ENCODE assay signal across 8 cellular contexts in the genomic region with DNA sequence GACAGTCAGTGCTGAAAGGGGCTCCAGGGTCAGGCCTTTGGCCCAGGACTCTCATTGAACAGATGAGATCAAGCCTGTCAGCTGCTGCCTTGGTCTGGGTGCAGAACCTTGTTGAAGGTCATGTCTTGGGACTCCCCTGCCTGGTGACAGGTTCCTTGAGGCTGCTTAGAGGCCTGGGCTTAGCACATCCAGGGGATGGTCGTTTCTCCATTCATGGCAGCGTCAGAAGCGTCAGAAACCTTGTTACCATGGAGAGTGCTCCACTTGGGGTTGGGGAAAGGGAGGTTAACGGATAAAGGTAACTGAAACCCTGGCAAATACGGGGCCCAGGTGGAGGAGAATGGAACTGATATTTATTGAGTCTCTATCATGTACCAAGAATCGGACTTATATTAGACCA. TPM values are rescaled to one million over a fixed set of nuclear protein-coding genes. Genes with fewer than 3 reads are reported as not detected.
DNase-seq lines count a peak whose midpoint lies in the region; ATAC-seq and TF ChIP-seq lines count a peak whose summit lies in the region.

No MANE protein-coding gene starts in this region.

- H3K36me3 ChIP-seq in ascending aorta = peaks cover 19 to 23% of the 10 kb centered on the region in 2 donors
- peaks cover 25% of the 10 kb centered on the region for H3K36me3 ChIP-seq in lower lobe of right lung
- peaks cover 27% of the 10 kb centered on the region for H3K36me3 ChIP-seq in upper lobe of right lung

- no peaks in the 10 kb centered on the region for H3K9me3 Mint-ChIP-seq in activated naive CD4-positive, alpha-beta T cell treated with anti-CD3 and anti-CD28 coated beads for 36 hours

- H3K27me3 ChIP-seq in ascending aorta (no peaks in the 10 kb centered on the region), lower lobe of right lung (ENCODE audit: low read depth) (no peaks in the 10 kb centered on the region), upper lobe of right lung (no peaks in the 10 kb centered on the region)

- peak; percentile 44 for DNase-seq in activated naive CD4-positive, alpha-beta T cell treated with anti-CD3 and anti-CD28 coated beads for 36 hours
- no peak for DNase-seq in activated naive CD4-positive, alpha-beta T cell treated with anti-CD3 and anti-CD28 coated beads, Interleukin-2, amount 50 U/mL, for 16 hours
- DNase-seq in ascending aorta (ENCODE audit: low spot score in 2 of 2) (no peak), lower lobe of right lung (no peak), upper lobe of right lung (no peak), D341Med (ENCODE audit: low spot score) (no peak)

- intact Hi-C loops in activated naive CD4-positive, alpha-beta T cell treated with anti-CD3 and anti-CD28 coated beads for 36 hours (cut with micrococcal nuclease) = loop anchor here (1.0 to 5.0 kb wide), 11 partner anchors 8 to 456 kb away; a partner anchor contains a TSS
- intact Hi-C loops in ascending aorta (cut with DNase I) (no loop called here), lower lobe of right lung (cut with DNase I) (no loop called here), upper lobe of right lung (cut with DNase I) (no loop called here)

- H3K4me1 ChIP-seq in ascending aorta (peaks cover 8 to 31% of the 10 kb centered on the region in 2 donors), lower lobe of right lung (peaks cover 56% of the 10 kb centered on the region), upper lobe of right lung (peaks cover 45% of the 10 kb centered on the region)

- CTCF ChIA-PET in activated naive CD4-positive, alpha-beta T cell treated with anti-CD3 and anti-CD28 coated beads for 36 hours (lab: Charles Lee) = interaction anchor here (0.8 to 1.1 kb wide), 3 partner anchors 10 to 272 kb away, joined by 4 read pairs; a partner anchor contains a TSS

- H3K9me3 ChIP-seq in ascending aorta (no peaks in the 10 kb centered on the region), lower lobe of right lung (no peaks in the 10 kb centered on the region), upper lobe of right lung (no peaks in the 10 kb centered on the region)

- H3K4me3 Mint-ChIP-seq in activated naive CD4-positive, alpha-beta T cell treated with anti-CD3 and anti-CD28 coated beads for 36 hours = peak overlapping the region; percentile 92

- H3K27ac Mint-ChIP-seq in activated naive CD4-positive, alpha-beta T cell treated with anti-CD3 and anti-CD28 coated beads for 36 hours = peak overlapping the region; percentile 99

- ATAC-seq in lower lobe of right lung (no peak), upper lobe of right lung (no peak), HG02885 (IDR thresholded peaks at IDR 0.05; ENCODE audit: poor library complexity, unreplicated experiment) (no peak), HG03432 (IDR thresholded peaks at IDR 0.05; ENCODE audit: unreplicated experiment) (no peak)

- H3K27ac ChIP-seq in ascending aorta (peak overlapping the region; percentile 89 to 96), lower lobe of right lung (peak overlapping the region; percentile 95), upper lobe of right lung (peak overlapping the region; percentile 94)

- no peak for TF ChIP-seq CTCF in ascending aorta (IDR thresholded peaks at IDR 0.05)
- TF ChIP-seq CTCF in lower lobe of right lung (IDR thresholded peaks at IDR 0.05) = no peak
- no peak for TF ChIP-seq CTCF in upper lobe of right lung (IDR thresholded peaks at IDR 0.05)

- H3K4me1 Mint-ChIP-seq in activated naive CD4-positive, alpha-beta T cell treated with anti-CD3 and anti-CD28 coated beads for 36 hours (ENCODE audit: low read depth) = peaks cover 52% of the 10 kb centered on the region

- H3K4me3 ChIP-seq in ascending aorta (peak overlapping the region; percentile 63 to 84), lower lobe of right lung (peak overlapping the region; percentile 100), upper lobe of right lung (peak overlapping the region; percentile 80)

- H3K36me3 Mint-ChIP-seq in activated naive CD4-positive, alpha-beta T cell treated with anti-CD3 and anti-CD28 coated beads for 36 hours (ENCODE audit: low read depth) = peaks cover 60% of the 10 kb centered on the region

- H3K27me3 Mint-ChIP-seq in activated naive CD4-positive, alpha-beta T cell treated with anti-CD3 and anti-CD28 coated beads for 36 hours (ENCODE audit: low read depth) = no peaks in the 10 kb centered on the region

RNA-seq across cellular contexts. Expression of a gene that starts 8.8 kb away (rescaled TPM):
- total RNA-seq in activated naive CD4-positive, alpha-beta T cell treated with anti-CD3 and anti-CD28 coated beads for 36 hours = 100 to 1,000 TPM; 116 to 123 TPM
- total RNA-seq in ascending aorta (12.0 TPM), lower lobe of right lung (33.2 TPM), upper lobe of right lung (42.1 TPM)

RNA-seq across cellular contexts. Expression of a gene that starts 9.0 kb away (rescaled TPM):
- 1,000 to 10,000 TPM; 2,701 to 2,729 TPM for total RNA-seq in activated naive CD4-positive, alpha-beta T cell treated with anti-CD3 and anti-CD28 coated beads for 36 hours
- total RNA-seq in ascending aorta (2,123 TPM), lower lobe of right lung (812 TPM), upper lobe of right lung (794 TPM)

RNA-seq across cellular contexts. Expression of a gene that starts 17.5 kb away (rescaled TPM):
- not detected for total RNA-seq in activated naive CD4-positive, alpha-beta T cell treated with anti-CD3 and anti-CD28 coated beads for 36 hours
- total RNA-seq in ascending aorta (not detected), lower lobe of right lung (6.6 TPM), upper lobe of right lung (not detected)
